In genomic region chr17:47188266-47188665, GRCh38 we compare ENCODE assay signal across 9 cellular contexts. TPM values are rescaled to one million over a fixed set of nuclear protein-coding genes. Genes with fewer than 3 reads are reported as not detected.
DNase-seq lines count a peak whose midpoint lies in the region; ATAC-seq and TF ChIP-seq lines count a peak whose summit lies in the region.
"Had no signal": no experiment of that assay in that cellular context is flagged by ENCODE, and none has a peak within 500 bp of the region (broad histone marks: within the 10 kb centered on the region; RNA-seq: fewer than 3 reads in every experiment).

No MANE protein-coding gene starts in this region.

- no peaks in the 10 kb centered on the region for H3K9me3 Mint-ChIP-seq in activated naive CD8-positive, alpha-beta T cell treated with anti-CD3 and anti-CD28 coated beads for 36 hours

- TF ChIP-seq POLR2A in sigmoid colon (IDR thresholded peaks at IDR 0.05), result no peak

- ATAC-seq in right cardiac atrium (peak in 1 of 2 donors; percentile 5), GM21528 (IDR thresholded peaks at IDR 0.05; ENCODE audit: low FRiP score, unreplicated experiment) (no peak)

- H3K27me3 Mint-ChIP-seq in activated naive CD8-positive, alpha-beta T cell treated with anti-CD3 and anti-CD28 coated beads for 36 hours, result no peaks in the 10 kb centered on the region

- intact Hi-C loops in right cardiac atrium (cut with DNase I) (no loop called here), sigmoid colon (cut with DNase I) (loop anchor here (5.0 kb wide), 1 partner anchor 134 kb away; the partner anchor contains the start of gene EFCAB13)

- H3K4me1 Mint-ChIP-seq in activated naive CD8-positive, alpha-beta T cell treated with anti-CD3 and anti-CD28 coated beads for 36 hours, result peaks cover 31% of the 10 kb centered on the region

- H3K36me3 ChIP-seq in sigmoid colon, result no peaks in the 10 kb centered on the region

- peak overlapping the region; percentile 93 for H3K27ac Mint-ChIP-seq in activated naive CD8-positive, alpha-beta T cell treated with anti-CD3 and anti-CD28 coated beads for 36 hours

- H3K4me1 ChIP-seq in right cardiac atrium (ENCODE audit: control insufficient read depth, insufficient read depth, low read length) (peaks cover 2% of the 10 kb centered on the region), sigmoid colon (peaks cover 0 to 53% (median 36%) of the 10 kb centered on the region in 4 donors)

- H3K4me3 Mint-ChIP-seq in activated naive CD8-positive, alpha-beta T cell treated with anti-CD3 and anti-CD28 coated beads for 36 hours, result peak overlapping the region; percentile 96

- TF ChIP-seq CTCF in sigmoid colon (IDR thresholded peaks at IDR 0.05), result no peak

- H3K27me3 ChIP-seq in right cardiac atrium (ENCODE audit: control insufficient read depth, insufficient read depth) (no peaks in the 10 kb centered on the region), sigmoid colon (no peaks in the 10 kb centered on the region)

- WGBS in right cardiac atrium, result under 1% methylated on average over 6 of the region's 6 CpGs
- WGBS in sigmoid colon, 2 donors, result 1 to 4% methylated on average over 6 of the region's 6 CpGs

- peaks cover 10% of the 10 kb centered on the region for H3K36me3 Mint-ChIP-seq in activated naive CD8-positive, alpha-beta T cell treated with anti-CD3 and anti-CD28 coated beads for 36 hours

- H3K27ac ChIP-seq in right cardiac atrium (ENCODE audit: low read length) (peak overlapping the region; percentile 94), sigmoid colon (peak overlapping the region; percentile 89 to 97 (median 96))

- DNase-seq in DMS114 treated with DMSO at 0.1 percent for 48 hours (lab: John Stamatoyannopoulos, UW; ENCODE audit: unreplicated experiment) (peak; percentile 13), right cardiac atrium (no peak), sigmoid colon (no peak), NCI-H187 (lab: John Stamatoyannopoulos, UW) (no peak), amniotic stem cell (lab: John Stamatoyannopoulos, UW) (no peak)
- DNase-seq in Jurkat, Clone E6-1 (ENCODE audit: low read depth, low spot score), result peak; percentile 21
- peak; percentile 8 for DNase-seq in activated naive CD8-positive, alpha-beta T cell treated with anti-CD3 and anti-CD28 coated beads for 36 hours

- H3K4me3 ChIP-seq in Jurkat, Clone E6-1 (ENCODE audit: low read length), result peak overlapping the region; percentile 93
- H3K4me3 ChIP-seq in right cardiac atrium (ENCODE audit: low read length), result peak overlapping the region; percentile 44
- H3K4me3 ChIP-seq in sigmoid colon, result peak overlapping the region; percentile 75 to 89 (median 82)

- TF ChIP-seq EP300 in sigmoid colon (IDR thresholded peaks at IDR 0.05), result no peak

- H3K9me3 ChIP-seq in right cardiac atrium (ENCODE audit: control insufficient read depth, low read length) (no peaks in the 10 kb centered on the region), sigmoid colon (no peaks in the 10 kb centered on the region)

RNA-seq across cellular contexts. Expression of gene CDC27, which starts 0.8 kb away (rescaled TPM):
- 75.7 TPM for polyA plus RNA-seq in Jurkat, Clone E6-1 (2012; ENCODE audit: insufficient read depth, insufficient read length)
- 100 to 1,000 TPM; 124 to 128 TPM for total RNA-seq in activated naive CD8-positive, alpha-beta T cell treated with anti-CD3 and anti-CD28 coated beads for 36 hours
- total RNA-seq in right cardiac atrium (10 to 100 TPM; 74.2 to 87.0 (median 82.3) TPM), sigmoid colon (10 to 100 TPM; 41.0 to 61.4 (median 56.2) TPM)
- polyA plus RNA-seq in right cardiac atrium (15.2 TPM), sigmoid colon (10 to 100 TPM in 2 of 3 donors, 1 to 10 TPM in 1; 7.2 to 25.9 (median 17.3) TPM)

RNA-seq across cellular contexts. Expression of gene MYL4, which starts 20.9 kb away (rescaled TPM):
- 1.0 TPM for polyA plus RNA-seq in Jurkat, Clone E6-1 (2012; ENCODE audit: insufficient read depth, insufficient read length)
- not detected for total RNA-seq in activated naive CD8-positive, alpha-beta T cell treated with anti-CD3 and anti-CD28 coated beads for 36 hours
- 1,000 to 10,000 TPM; 3,878 to 6,276 (median 5,738) TPM for total RNA-seq in right cardiac atrium
- polyA plus RNA-seq in right cardiac atrium, result 10,368 TPM
- 1 to 10 TPM in 1 of 4 donors, not detected in 3; 1.1 TPM for total RNA-seq in sigmoid colon
- polyA plus RNA-seq in sigmoid colon, result 1 to 10 TPM in 1 of 3 donors, under 1 TPM in 1, not detected in 1; 0.31 to 2.8 TPM
- total RNA-seq: activated CD8-positive, alpha-beta memory T cell treated with anti-CD3 and anti-CD28 coated beads for 36 hours had no signal

Comparison
In these comparisons a context has a peak if more than half of its experiments do, and no peak if none do; other contexts are left out.
1. DNase-seq: peak in DMS114 treated with DMSO at 0.1 percent for 48 hours (single experiment), Jurkat, Clone E6-1 (single experiment) and activated naive CD8-positive, alpha-beta T cell treated with anti-CD3 and anti-CD28 coated beads for 36 hours (single experiment); none in right cardiac atrium (0 of 3), sigmoid colon (single experiment), NCI-H187 (0 of 2) and amniotic stem cell (single experiment).
2. RNA of gene MYL4, which starts 20.9 kb away (total RNA-seq): 3,878 to 6,276 TPM in right cardiac atrium; not detected in activated naive CD8-positive, alpha-beta T cell treated with anti-CD3 and anti-CD28 coated beads for 36 hours and 1.1 TPM in sigmoid colon; every median in the first group is over 1,000 times any median in the second.
3. Peak in every context shown above with its lines, with median percentiles within 50 percentile points of each other: H3K4me3 ChIP-seq.